15 cellular contexts compared by ENCODE assay signal in the genomic region with DNA sequence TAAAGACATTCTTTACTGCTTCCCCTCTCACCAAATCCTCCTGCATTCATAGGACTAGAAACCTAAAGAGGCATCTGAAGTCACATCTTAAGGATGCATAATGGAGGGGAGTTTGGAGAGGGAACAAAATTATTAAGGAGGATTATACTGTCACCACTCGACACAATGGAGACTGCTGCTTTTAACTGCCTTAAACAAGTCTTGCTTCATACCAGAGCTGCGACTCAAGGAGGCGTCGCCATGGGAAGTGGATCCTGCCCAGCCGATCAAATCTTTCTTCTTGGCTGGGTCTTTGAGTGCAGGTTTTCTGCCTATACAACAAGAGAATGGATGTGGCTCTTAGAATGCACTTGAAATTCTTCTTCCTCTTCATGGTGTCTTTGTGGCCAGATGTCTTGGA.
DNase-seq lines count a peak whose midpoint lies in the region; ATAC-seq, FAIRE-seq and TF ChIP-seq lines count a peak whose summit lies in the region.
"Had no signal": no experiment of that assay in that cellular context is flagged by ENCODE, and none has a peak within 500 bp of the region (broad histone marks: within the 10 kb centered on the region; RNA-seq: fewer than 3 reads in every experiment).

No MANE protein-coding gene starts in this region.

- H2AFZ ChIP-seq in SK-N-SH (ENCODE audit: low read depth) = no peak overlapping the region

- H3K4me1 ChIP-seq in SK-N-SH (ENCODE audit: control insufficient read depth in 1 of 2, insufficient read depth in 2 of 2, low read depth in 1 of 2, low read length in 1 of 2) = no peaks in the 10 kb centered on the region
- H3K4me1 ChIP-seq in thyroid gland = peaks cover 42 to 69% of the 10 kb centered on the region in 2 donors

- no peaks in the 10 kb centered on the region for H4K20me1 ChIP-seq in SK-N-SH (ENCODE audit: insufficient read depth)

- no peak overlapping the region for H3K9ac ChIP-seq in SK-N-SH

- H3K4me3 ChIP-seq in SK-N-SH (ENCODE audit: low read depth in 2 of 2, low read length in 1 of 2) (no peak overlapping the region), thyroid gland (replicated peaks in 1 of 3) (no peak overlapping the region)

- no peaks in the 10 kb centered on the region for H3K79me2 ChIP-seq in SK-N-SH (ENCODE audit: insufficient read depth)

- 0 out of 3 replicates have a peak, but pooled peaks have one; percentile 39 for ATAC-seq in SK-N-SH treated with all-trans-retinoic acid at 6 μM for 48 hours

- H3K36me3 ChIP-seq in SK-N-SH (replicated peaks in 1 of 2; ENCODE audit: control insufficient read depth in 1 of 2, insufficient read depth in 2 of 2, low read length in 1 of 2) = no peaks in the 10 kb centered on the region
- H3K36me3 ChIP-seq in thyroid gland = no peaks in the 10 kb centered on the region

- CTCF ChIA-PET in SK-N-SH (lab: Yijun Ruan, JAX) = no interaction called here

- H3K27me3 ChIP-seq in SK-N-SH (ENCODE audit: insufficient read depth) (peaks cover 16% of the 10 kb centered on the region), thyroid gland (no peaks in the 10 kb centered on the region)

- TF ChIP-seq RAD21 in SK-N-SH (IDR thresholded peaks at IDR 0.05; ENCODE audit: low read length) = no peak

- no peak for FAIRE-seq in RCC 7860 (lab: Jason Lieb, UNC)

- no peak overlapping the region for H3K4me2 ChIP-seq in SK-N-SH

- TF ChIP-seq EP300 in SK-N-SH (IDR thresholded peaks at IDR 0.05; ENCODE audit: borderline replicate concordance in 1 of 2, low read depth in 1 of 2, low read length in 1 of 2) = no peak

- POLR2A ChIA-PET in SK-N-SH (lab: Yijun Ruan, JAX) = no interaction called here

- DNase-seq in SK-N-SH = no peak
- peak; percentile 41 for DNase-seq in RCC 7860 (ENCODE audit: low spot score)
- peak; percentile 18 for DNase-seq in fibroblast of peridontal ligament (ENCODE audit: extremely low read depth)
- peak; percentile 84 for DNase-seq in thyroid gland
- no peak for DNase-seq in activated CD4-positive, alpha-beta T cell treated with anti-CD3 and anti-CD28 coated beads for 1 hour
- no peak for DNase-seq in cardiac septum (ENCODE audit: low spot score)
- DNase-seq in T-helper 2 cell = no peak
- DNase-seq: 8988T; activated naive CD8-positive, alpha-beta T cell treated with anti-CD3 and anti-CD28 coated beads for 36 hours; activated T-cell treated with anti-CD3 and anti-CD28 coated beads for 4 hours; cerebellar nuclear complex; COR-L47; NCI-H1105; OCI-M1 had no signal

- TF ChIP-seq CTCF in SK-N-SH (IDR thresholded peaks at IDR 0.05) (no peak), thyroid gland (IDR thresholded peaks at IDR 0.05) (peak in 1 of 6 experiments; percentile 6)

- TF ChIP-seq POLR2A in thyroid gland (IDR thresholded peaks at IDR 0.05) = no peak

- H3K9me3 ChIP-seq in SK-N-SH (no peaks in the 10 kb centered on the region), thyroid gland (no peaks in the 10 kb centered on the region)

- no peaks in the 10 kb centered on the region for H3K9me2 ChIP-seq in SK-N-SH

- WGBS in SK-N-SH (ENCODE audit: low lambda C conversion rate) = 22% methylated on average over 5 of the region's 5 CpGs
- 31 to 45% methylated on average over 5 of the region's 5 CpGs for WGBS in thyroid gland, 2 donors

- intact Hi-C loops in thyroid gland (cut with DNase I) = no loop called here
- intact Hi-C loops in cardiac septum (cut with DNase I) = no loop called here

- H3K27ac ChIP-seq in SK-N-SH (ENCODE audit: low read depth in 2 of 2, low read length in 1 of 2) (no peak overlapping the region), thyroid gland (peak overlapping the region; percentile 32 to 86 (median 85))

- no peaks in the 10 kb centered on the region for H3F3A ChIP-seq in SK-N-SH (replicated peaks; ENCODE audit: insufficient read depth)

TF ChIP-seq in SK-N-SH treated with all-trans-retinoic acid at 6 μM for 48 hours, 23 proteins besides CTCF, POLR2A, EP300 and RAD21:
- TF ChIP-seq ARNTL (CRISPR knock-in tag; IDR thresholded peaks at IDR 0.05; ENCODE audit: borderline replicate concordance, low read depth) (no peak), ZNF565 (CRISPR knock-in tag; conservative IDR thresholded peaks at IDR 0.05; ENCODE audit: low read depth) (no peak), BACH2 (CRISPR knock-in tag; IDR thresholded peaks at IDR 0.05; ENCODE audit: borderline replicate concordance) (no peak)
TF ChIP-seq in SK-N-SH treated with all-trans-retinoic acid at 6 μM for 48 hours: peak in this region for 0.

TF ChIP-seq in SK-N-SH, 30 proteins besides CTCF, POLR2A, EP300 and RAD21:
- TF ChIP-seq CHD2 (IDR thresholded peaks at IDR 0.05; ENCODE audit: low read length, partially characterized antibody) = no peak
- TF ChIP-seq RFX5 (IDR thresholded peaks at IDR 0.05; ENCODE audit: low read length) = no peak
- no peak for TF ChIP-seq SMC3 (IDR thresholded peaks at IDR 0.05; ENCODE audit: low read depth, low read length)
- no peak for TF ChIP-seq POLR2AphosphoS5 (IDR thresholded peaks at IDR 0.05; ENCODE audit: low read depth, low read length)
- no peak for TF ChIP-seq SIN3A (IDR thresholded peaks at IDR 0.05; ENCODE audit: borderline replicate concordance, low read depth, low read length)
- TF ChIP-seq GABPA (IDR thresholded peaks at IDR 0.05; ENCODE audit: low read depth) = no peak
- no peak for TF ChIP-seq TCF12 (IDR thresholded peaks at IDR 0.05)

Comparison
In these comparisons a context has a peak if more than half of its experiments do, and no peak if none do; other contexts are left out.
1. DNase-seq: peak in RCC 7860 (single experiment), fibroblast of peridontal ligament (single experiment) and thyroid gland (2 of 2); none in SK-N-SH (single experiment), activated CD4-positive, alpha-beta T cell treated with anti-CD3 and anti-CD28 coated beads for 1 hour (single experiment), cardiac septum (single experiment) and T-helper 2 cell (0 of 5).
2. H3K27ac ChIP-seq: peak in thyroid gland (3 of 3); none in SK-N-SH (0 of 2).